In genomic region chrX:137428251-137428661, GRCh38 we compare ENCODE assay signal across 8 cellular contexts.
A peak's percentile ranks its signal among the peaks of the same experiment; 100 is the strongest.
DNase-seq lines count a peak whose midpoint lies in the region; ATAC-seq lines count a peak whose summit lies in the region.

No MANE protein-coding gene starts in this region.

- peaks cover 2% of the 10 kb centered on the region for H3K4me1 Mint-ChIP-seq in activated naive CD8-positive, alpha-beta T cell treated with anti-CD3 and anti-CD28 coated beads, Interleukin-2, amount 10 ng/mL, durations not matched to agents 7 days and 5 days
- no peaks in the 10 kb centered on the region for H3K4me1 Mint-ChIP-seq in stimulated activated effector memory CD8-positive, alpha-beta T cell treated with anti-CD3 and anti-CD28 coated beads, Interleukin-12 subunit alpha, Interleukin-12 subunit beta, amount 100 ng/mL, for 72 hours

- H3K27ac Mint-ChIP-seq in activated naive CD8-positive, alpha-beta T cell treated with anti-CD3 and anti-CD28 coated beads, Interleukin-2, amount 10 ng/mL, durations not matched to agents 7 days and 5 days, result no peak overlapping the region
- no peak overlapping the region for H3K27ac Mint-ChIP-seq in stimulated activated effector memory CD8-positive, alpha-beta T cell treated with anti-CD3 and anti-CD28 coated beads, Interleukin-12 subunit alpha, Interleukin-12 subunit beta, amount 100 ng/mL, for 72 hours

- H3K27me3 Mint-ChIP-seq in activated naive CD8-positive, alpha-beta T cell treated with anti-CD3 and anti-CD28 coated beads, Interleukin-2, amount 10 ng/mL, durations not matched to agents 7 days and 5 days, result peaks cover 52% of the 10 kb centered on the region

- DNase-seq in NCI-H82 (lab: John Stamatoyannopoulos, UW), result peak; percentile 16
- no peak for DNase-seq in NCI-H82 treated with DMSO at 0.1 percent for 48 hours (lab: John Stamatoyannopoulos, UW; ENCODE audit: unreplicated experiment)
- DNase-seq in activated naive CD8-positive, alpha-beta T cell treated with anti-CD3 and anti-CD28 coated beads, Interleukin-2, amount 10 ng/mL, durations not matched to agents 7 days and 5 days, result peak; percentile 38
- peak; percentile 52 for DNase-seq in iPS-NIHi7 (ENCODE audit: extremely low spot score)
- no peak for DNase-seq in stimulated activated effector memory CD8-positive, alpha-beta T cell treated with anti-CD3 and anti-CD28 coated beads, Interleukin-12 subunit alpha, Interleukin-12 subunit beta, amount 100 ng/mL, for 72 hours (ENCODE audit: low spot score in 2 of 2)
- DNase-seq in SW480 (ENCODE audit: low spot score), result no peak
- DNase-seq in AG08396 (ENCODE audit: low spot score), result no peak

- no peaks in the 10 kb centered on the region for H3K36me3 Mint-ChIP-seq in activated naive CD8-positive, alpha-beta T cell treated with anti-CD3 and anti-CD28 coated beads, Interleukin-2, amount 10 ng/mL, durations not matched to agents 7 days and 5 days
- H3K36me3 Mint-ChIP-seq in stimulated activated effector memory CD8-positive, alpha-beta T cell treated with anti-CD3 and anti-CD28 coated beads, Interleukin-12 subunit alpha, Interleukin-12 subunit beta, amount 100 ng/mL, for 72 hours, result no peaks in the 10 kb centered on the region

- POLR2A ChIA-PET in activated naive CD8-positive, alpha-beta T cell treated with anti-CD3 and anti-CD28 coated beads, Interleukin-2, amount 10 ng/mL, durations not matched to agents 7 days and 5 days (lab: Charles Lee), result no interaction called here

- H3K9me3 Mint-ChIP-seq in activated naive CD8-positive, alpha-beta T cell treated with anti-CD3 and anti-CD28 coated beads, Interleukin-2, amount 10 ng/mL, durations not matched to agents 7 days and 5 days, result peaks cover 2% of the 10 kb centered on the region
- H3K9me3 Mint-ChIP-seq in stimulated activated effector memory CD8-positive, alpha-beta T cell treated with anti-CD3 and anti-CD28 coated beads, Interleukin-12 subunit alpha, Interleukin-12 subunit beta, amount 100 ng/mL, for 72 hours, result peaks cover 11% of the 10 kb centered on the region

- peak overlapping the region; percentile 71 for H3K4me3 Mint-ChIP-seq in activated naive CD8-positive, alpha-beta T cell treated with anti-CD3 and anti-CD28 coated beads, Interleukin-2, amount 10 ng/mL, durations not matched to agents 7 days and 5 days
- peak overlapping the region; percentile 52 for H3K4me3 Mint-ChIP-seq in stimulated activated effector memory CD8-positive, alpha-beta T cell treated with anti-CD3 and anti-CD28 coated beads, Interleukin-12 subunit alpha, Interleukin-12 subunit beta, amount 100 ng/mL, for 72 hours

- ATAC-seq in activated naive CD8-positive, alpha-beta T cell treated with anti-CD3 and anti-CD28 coated beads, Interleukin-2, amount 10 ng/mL, durations not matched to agents 7 days and 5 days (ENCODE audit: low read depth), result no peak
- no peak for ATAC-seq in stimulated activated effector memory CD8-positive, alpha-beta T cell treated with anti-CD3 and anti-CD28 coated beads, Interleukin-12 subunit alpha, Interleukin-12 subunit beta, amount 100 ng/mL, for 72 hours
- no peak for ATAC-seq in GM18909 (IDR thresholded peaks at IDR 0.05; ENCODE audit: poor library complexity, unreplicated experiment)

Comparison
In these comparisons a context has a peak if more than half of its experiments do, and no peak if none do; other contexts are left out.
1. DNase-seq: peak in NCI-H82 (single experiment), activated naive CD8-positive, alpha-beta T cell treated with anti-CD3 and anti-CD28 coated beads, Interleukin-2, amount 10 ng/mL, durations not matched to agents 7 days and 5 days (single experiment) and iPS-NIHi7 (single experiment); none in NCI-H82 treated with DMSO at 0.1 percent for 48 hours (single experiment), stimulated activated effector memory CD8-positive, alpha-beta T cell treated with anti-CD3 and anti-CD28 coated beads, Interleukin-12 subunit alpha, Interleukin-12 subunit beta, amount 100 ng/mL, for 72 hours (0 of 2), SW480 (single experiment) and AG08396 (single experiment).